22 cellular contexts compared by ENCODE assay signal in the genomic region with DNA sequence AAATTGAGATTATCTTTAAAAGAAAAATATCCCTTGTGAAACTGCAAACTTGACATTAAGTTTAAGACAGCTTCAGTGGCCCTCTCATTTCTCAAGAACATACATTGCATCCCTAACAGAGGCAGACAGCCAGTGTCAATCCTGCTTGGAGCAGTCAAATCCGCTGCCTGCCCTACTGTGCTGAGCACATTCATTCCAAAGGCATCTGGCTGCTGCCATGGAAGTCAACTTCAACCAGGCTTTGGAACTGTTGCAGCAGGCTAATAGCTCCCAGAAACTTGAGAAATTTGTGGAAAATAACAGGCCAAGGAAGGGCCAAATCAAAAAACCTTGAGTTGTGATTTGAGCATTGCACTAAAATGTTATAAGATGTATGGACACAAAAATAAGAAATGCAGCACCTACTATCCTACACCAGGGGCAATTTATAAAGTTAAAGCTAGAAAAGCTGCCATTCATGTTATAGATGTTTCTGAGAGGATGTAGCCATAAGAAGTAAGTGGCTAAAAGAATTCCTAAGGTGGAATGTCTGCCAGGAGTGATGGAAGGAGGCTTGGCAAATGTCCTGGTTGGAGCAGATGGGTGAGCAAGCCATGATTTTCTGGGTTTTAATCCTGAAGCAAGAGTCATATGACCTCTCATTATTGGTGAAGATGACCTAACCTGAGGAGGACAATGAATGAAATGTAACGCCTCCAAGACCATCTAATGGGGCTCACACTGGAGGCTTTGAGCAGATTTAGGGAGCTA. TPM values are rescaled to one million over a fixed set of nuclear protein-coding genes. Genes with fewer than 3 reads are reported as not detected.
A peak's percentile ranks its signal among the peaks of the same experiment; 100 is the strongest.
DNase-seq lines count a peak whose midpoint lies in the region; ATAC-seq and TF ChIP-seq lines count a peak whose summit lies in the region.
"Had no signal": no experiment of that assay in that cellular context is flagged by ENCODE, and none has a peak within 500 bp of the region (broad histone marks: within the 10 kb centered on the region; RNA-seq: fewer than 3 reads in every experiment).

No MANE protein-coding gene starts in this region.

- H3K4me3 Mint-ChIP-seq in T-helper 17 cell, result no peak overlapping the region
- no peak overlapping the region for H3K4me3 Mint-ChIP-seq in activated CD4-positive, alpha-beta T cell treated with anti-CD3 and anti-CD28 coated beads for 36 hours
- H3K4me3 Mint-ChIP-seq: CD4-positive, alpha-beta T cell had no signal

- H3K27ac ChIP-seq in spleen, result no peak overlapping the region
- H3K27ac ChIP-seq: BLaER1, SJSA1 had no signal

- CTCF ChIA-PET in activated CD4-positive, alpha-beta T cell treated with anti-CD3 and anti-CD28 coated beads for 36 hours (lab: Charles Lee), result interaction anchor here (1.0 kb wide), 1 partner anchor 10 kb away, joined by 3 read pairs; no protein-coding TSS in a partner anchor

- intact Hi-C loops in spleen (cut with DNase I; ENCODE audit: low total_unique reads), result no loop called here
- intact Hi-C loops in activated CD4-positive, alpha-beta T cell treated with anti-CD3 and anti-CD28 coated beads for 36 hours (cut with DNase I, micrococcal nuclease), result loop anchor here in 1 of 2 experiments (10.0 kb wide), 1 partner anchor 63 kb away; no protein-coding TSS in a partner anchor

- TF ChIP-seq CTCF in fibroblast of mammary gland (conservative IDR thresholded peaks at IDR 0.05; ENCODE audit: control insufficient read depth, insufficient read depth, low read depth, low read length) (no peak), spleen (IDR thresholded peaks at IDR 0.05 in 8 of 11, conservative IDR thresholded peaks at IDR 0.05 in 3 of 11) (no peak)

- H3K36me3 Mint-ChIP-seq in T-helper 17 cell (ENCODE audit: low read depth), result no peaks in the 10 kb centered on the region
- no peaks in the 10 kb centered on the region for H3K36me3 Mint-ChIP-seq in activated CD4-positive, alpha-beta T cell treated with anti-CD3 and anti-CD28 coated beads for 36 hours (ENCODE audit: low read depth)

- no peaks in the 10 kb centered on the region for H3K4me1 Mint-ChIP-seq in T-helper 17 cell
- no peaks in the 10 kb centered on the region for H3K4me1 Mint-ChIP-seq in activated CD4-positive, alpha-beta T cell treated with anti-CD3 and anti-CD28 coated beads for 36 hours

- DNase-seq in AG20443 (ENCODE audit: low spot score) (peak; percentile 27), HCEC 1CT (peak; percentile 1), T-helper 17 cell (no peak), fibroblast of mammary gland (ENCODE audit: low read depth) (peak; percentile 28), spleen (no peak), T1000 (lab: John Stamatoyannopoulos, UW) (no peak)
- DNase-seq in activated CD4-positive, alpha-beta T cell treated with anti-CD3 and anti-CD28 coated beads for 36 hours, result no peak
- DNase-seq: Caco-2; CD4-positive, alpha-beta T cell; DMS153; GDM1; H7; MV-4-11; NCI-H1105 treated with DMSO at 0.1 percent for 48 hours; NCI-H2081; NCI-H2171; NCI-H526 treated with DMSO at 0.1 percent for 48 hours; OCI-M1 had no signal

- POLR2A ChIA-PET in activated CD4-positive, alpha-beta T cell treated with anti-CD3 and anti-CD28 coated beads for 36 hours (lab: Charles Lee), result no interaction called here

- H3K27me3 Mint-ChIP-seq in T-helper 17 cell, result no peaks in the 10 kb centered on the region
- peaks cover 5% of the 10 kb centered on the region for H3K27me3 Mint-ChIP-seq in activated CD4-positive, alpha-beta T cell treated with anti-CD3 and anti-CD28 coated beads for 36 hours

- H3K9me3 Mint-ChIP-seq in activated CD4-positive, alpha-beta T cell treated with anti-CD3 and anti-CD28 coated beads for 36 hours (ENCODE audit: low read depth), result no peaks in the 10 kb centered on the region
- H3K9me3 Mint-ChIP-seq: CD4-positive, alpha-beta T cell had no signal

- 90 to 100% (median 93%) methylated on average over 2 of the region's 2 CpGs for WGBS in spleen, 5 donors

- H3K4me3 ChIP-seq in fibroblast of mammary gland (ENCODE audit: control insufficient read depth, low read depth, low read length) (no peak overlapping the region), spleen (no peak overlapping the region)
- H3K4me3 ChIP-seq: BLaER1, SJSA1 had no signal

- no peaks in the 10 kb centered on the region for H3K4me1 ChIP-seq in spleen
- H3K4me1 ChIP-seq: BLaER1, Caco-2, SJSA1 had no signal

- ATAC-seq in T-helper 17 cell, result no peak
- ATAC-seq in SK-N-SH treated with all-trans-retinoic acid at 6 μM for 48 hours, result no peak
- no peak for ATAC-seq in activated CD4-positive, alpha-beta T cell treated with anti-CD3 and anti-CD28 coated beads for 36 hours
- ATAC-seq: Right ventricle myocardium inferior had no signal

- peak overlapping the region; percentile 6 for H3K27ac Mint-ChIP-seq in T-helper 17 cell
- H3K27ac Mint-ChIP-seq in activated CD4-positive, alpha-beta T cell treated with anti-CD3 and anti-CD28 coated beads for 36 hours, result no peak overlapping the region
- H3K27ac Mint-ChIP-seq: CD4-positive, alpha-beta T cell had no signal

- no peaks in the 10 kb centered on the region for H3K27me3 ChIP-seq in spleen (replicated peaks in 1 of 7)
- H3K27me3 ChIP-seq: BLaER1, SJSA1 had no signal

- peaks cover 0 to 2% (median 0%) of the 10 kb centered on the region in 6 donors for H3K36me3 ChIP-seq in spleen
- H3K36me3 ChIP-seq: SJSA1 had no signal

- no peaks in the 10 kb centered on the region for H3K9me3 ChIP-seq in T-helper 17 cell (ENCODE audit: control insufficient read depth, low read length, poor library complexity, severe bottlenecking)
- no peaks in the 10 kb centered on the region for H3K9me3 ChIP-seq in spleen
- H3K9me3 ChIP-seq: BLaER1, Caco-2, SJSA1 had no signal

- TF ChIP-seq POLR2A in spleen (IDR thresholded peaks at IDR 0.05), result no peak

TF ChIP-seq in SK-N-SH treated with all-trans-retinoic acid at 6 μM for 48 hours, 23 proteins besides CTCF, POLR2A, EP300 and RAD21:
- TF ChIP-seq SNAI2 (CRISPR knock-in tag; IDR thresholded peaks at IDR 0.05) (no peak), PATZ1 (CRISPR knock-in tag; IDR thresholded peaks at IDR 0.05; ENCODE audit: borderline replicate concordance) (no peak)
- TF ChIP-seq, protein P1, sequence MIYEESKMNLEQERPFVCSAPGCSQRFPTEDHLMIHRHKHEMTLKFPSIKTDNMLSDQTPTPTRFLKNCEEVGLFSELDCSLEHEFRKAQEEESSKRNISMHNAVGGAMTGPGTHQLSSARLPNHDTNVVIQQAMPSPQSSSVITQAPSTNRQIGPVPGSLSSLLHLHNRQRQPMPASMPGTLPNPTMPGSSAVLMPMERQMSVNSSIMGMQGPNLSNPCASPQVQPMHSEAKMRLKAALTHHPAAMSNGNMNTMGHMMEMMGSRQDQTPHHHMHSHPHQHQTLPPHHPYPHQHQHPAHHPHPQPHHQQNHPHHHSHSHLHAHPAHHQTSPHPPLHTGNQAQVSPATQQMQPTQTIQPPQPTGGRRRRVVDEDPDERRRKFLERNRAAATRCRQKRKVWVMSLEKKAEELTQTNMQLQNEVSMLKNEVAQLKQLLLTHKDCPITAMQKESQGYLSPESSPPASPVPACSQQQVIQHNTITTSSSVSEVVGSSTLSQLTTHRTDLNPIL (CRISPR knock-in tag; IDR thresholded peaks at IDR 0.05; ENCODE audit: low read depth), result no peak

RNA-seq across cellular contexts. Expression of gene HAO1, which starts 31.5 kb away (rescaled TPM):
- total RNA-seq in T-helper 17 cell (not detected), spleen (not detected)
- polyA plus RNA-seq in spleen, result not detected
- total RNA-seq in activated CD4-positive, alpha-beta T cell treated with anti-CD3 and anti-CD28 coated beads for 36 hours, result not detected
- total RNA-seq: Caco-2; CD4-positive, alpha-beta T cell; H7; Right ventricle myocardium inferior; SJSA1 had no signal

RNA-seq across cellular contexts. Expression of gene TMX4, which starts 47.9 kb away (rescaled TPM):
- total RNA-seq in T-helper 17 cell, result 10 to 100 TPM; 58.8 to 66.3 TPM
- 10 to 100 TPM; 27.2 to 56.3 (median 47.1) TPM for total RNA-seq in spleen
- polyA plus RNA-seq in spleen, result 1 to 10 TPM; 7.5 to 9.6 (median 8.3) TPM
- 10 to 100 TPM; 19.2 to 25.9 TPM for total RNA-seq in activated CD4-positive, alpha-beta T cell treated with anti-CD3 and anti-CD28 coated beads for 36 hours

Comparison
In these comparisons a context has a peak if more than half of its experiments do, and no peak if none do; other contexts are left out.
1. DNase-seq: peak in AG20443 (single experiment), HCEC 1CT (single experiment) and fibroblast of mammary gland (single experiment); none in T-helper 17 cell (0 of 3), spleen (single experiment), activated CD4-positive, alpha-beta T cell treated with anti-CD3 and anti-CD28 coated beads for 36 hours (single experiment) and T1000 (single experiment).